ENCODE assay signal across 10 cellular contexts in genomic region chr9:122821278-122821952, GRCh38. TPM values are rescaled to one million over a fixed set of nuclear protein-coding genes. Genes with fewer than 3 reads are reported as not detected.
A peak's percentile ranks its signal among the peaks of the same experiment; 100 is the strongest.
DNase-seq lines count a peak whose midpoint lies in the region; ATAC-seq lines count a peak whose summit lies in the region.
"Had no signal": no experiment of that assay in that cellular context is flagged by ENCODE, and none has a peak within 500 bp of the region (broad histone marks: within the 10 kb centered on the region; RNA-seq: fewer than 3 reads in every experiment).

No MANE protein-coding gene starts in this region.

- peak; percentile 93 for ATAC-seq in sciatic nerve
- ATAC-seq: GM23338 had no signal

- peaks cover 15% of the 10 kb centered on the region for H3K36me3 ChIP-seq in H7 (replicated peaks; ENCODE audit: control insufficient read depth, insufficient read depth, low read length)

- intact Hi-C loops in sciatic nerve (cut with DNase I) = no loop called here

- no peak overlapping the region for H3K4me3 ChIP-seq in H7 (ENCODE audit: insufficient read depth, low read depth, low read length)
- H3K4me3 ChIP-seq: ascending aorta, GM23338 had no signal

- no peaks in the 10 kb centered on the region for H3K27me3 ChIP-seq in H7 (ENCODE audit: control insufficient read depth, insufficient read depth, low read length)
- H3K27me3 ChIP-seq: ascending aorta had no signal

- DNase-seq in GF-D8 (lab: John Stamatoyannopoulos, UW) (peak; percentile 99), OCI-M1 (lab: John Stamatoyannopoulos, UW) (peak; percentile 92), fibroblast of the conjunctiva (ENCODE audit: low read depth) (peak; percentile 43), sciatic nerve (ENCODE audit: low spot score) (peak; percentile 73), H7 (no peak), cortex of kidney (lab: John Stamatoyannopoulos, UW) (no peak), A172 (ENCODE audit: low spot score) (no peak)
- DNase-seq in activated naive CD4-positive, alpha-beta T cell (lab: John Stamatoyannopoulos, UW) = no peak

RNA-seq across cellular contexts. Expression of gene PDCL, which starts 7.0 kb away (rescaled TPM):
- 21.9 TPM for total RNA-seq in sciatic nerve
- 18.7 and 24.6 TPM in 2 replicates for total RNA-seq in H7 (2014; rRNA removed; shearing (Covaris generic))
- 51.6 and 54.3 TPM in 2 replicates for total RNA-seq in A172 (2014; rRNA removed; shearing (Covaris generic))

RNA-seq across cellular contexts. Expression of gene OR1K1, which starts 21.5 kb away (rescaled TPM):
- not detected for total RNA-seq in sciatic nerve
- total RNA-seq in H7 (2014; rRNA removed; shearing (Covaris generic)) = not detected in 2 replicates
- total RNA-seq in A172 (2014; rRNA removed; shearing (Covaris generic)) = not detected in 2 replicates
- total RNA-seq: ascending aorta, GM23338 had no signal

RNA-seq across cellular contexts. Expression of gene OR5C1, which starts 32.7 kb away (rescaled TPM):
- total RNA-seq in sciatic nerve = not detected
- not detected in 2 replicates for total RNA-seq in H7 (2014; rRNA removed; shearing (Covaris generic))
- total RNA-seq in A172 (2014; rRNA removed; shearing (Covaris generic)) = not detected in 2 replicates
- total RNA-seq: ascending aorta, GM23338 had no signal

Comparison
In these comparisons a context has a peak if more than half of its experiments do, and no peak if none do; other contexts are left out.
1. DNase-seq: peak in GF-D8 (single experiment), OCI-M1 (single experiment), fibroblast of the conjunctiva (single experiment) and sciatic nerve (single experiment); none in H7 (single experiment), cortex of kidney (single experiment), A172 (single experiment) and activated naive CD4-positive, alpha-beta T cell (0 of 4).